8 cellular contexts compared by ENCODE assay signal in genomic region chr6:72825265-72825918, GRCh38.
A peak's percentile ranks its signal among the peaks of the same experiment; 100 is the strongest.
DNase-seq lines count a peak whose midpoint lies in the region; ATAC-seq and TF ChIP-seq lines count a peak whose summit lies in the region.
"Had no signal": no experiment of that assay in that cellular context is flagged by ENCODE, and none has a peak within 500 bp of the region (broad histone marks: within the 10 kb centered on the region; RNA-seq: fewer than 3 reads in every experiment).

No MANE protein-coding gene starts in this region.

- H3K4me3 ChIP-seq in dorsolateral prefrontal cortex (no peak overlapping the region), uterus (no peak overlapping the region)

- TF ChIP-seq CTCF in HFFc6 (IDR thresholded peaks at IDR 0.05) = no peak
- TF ChIP-seq CTCF in dorsolateral prefrontal cortex (IDR thresholded peaks at IDR 0.05 in 54 of 56, conservative IDR thresholded peaks at IDR 0.05 in 2 of 56; ENCODE audit: low read depth in 1 of 56, partially characterized antibody in 56 of 56) = no peak
- no peak for TF ChIP-seq CTCF in uterus (IDR thresholded peaks at IDR 0.05)

- peaks cover 11% of the 10 kb centered on the region for H3K9me3 Mint-ChIP-seq in HFFc6

- intact Hi-C loops in dorsolateral prefrontal cortex (cut with DNase I) = no loop called here
- intact Hi-C loops in uterus (cut with DNase I; ENCODE audit: low total_unique reads) = no loop called here

- H3K27ac Mint-ChIP-seq in HFFc6 = peak overlapping the region; percentile 94

- H3K27ac ChIP-seq in dorsolateral prefrontal cortex = no peak overlapping the region
- H3K27ac ChIP-seq in uterus = no peak overlapping the region

- DNase-seq in HFFc6 = peak; percentile 86
- DNase-seq in myocyte (ENCODE audit: low read depth) = peak; percentile 28
- DNase-seq in dorsolateral prefrontal cortex = no peak
- DNase-seq in dedifferentiated amniotic fluid mesenchymal stem cell (ENCODE audit: extremely low spot score) = no peak
- DNase-seq in uterus = no peak
- DNase-seq: NCI-H1105 treated with DMSO at 0.1 percent for 48 hours had no signal

- H3K27me3 Mint-ChIP-seq in HFFc6 (ENCODE audit: insufficient read depth) = peaks cover 2% of the 10 kb centered on the region; the same call in 1 of the 2 replicates

- H3K36me3 ChIP-seq in uterus = no peaks in the 10 kb centered on the region

- H3K27me3 ChIP-seq in dorsolateral prefrontal cortex (no peaks in the 10 kb centered on the region), uterus (no peaks in the 10 kb centered on the region)

- H3K4me1 ChIP-seq in uterus = no peaks in the 10 kb centered on the region

- peaks cover 55% of the 10 kb centered on the region for H3K4me1 Mint-ChIP-seq in HFFc6 (ENCODE audit: low read depth)

- H3K9me3 ChIP-seq in uterus = no peaks in the 10 kb centered on the region

- H3K4me3 Mint-ChIP-seq in HFFc6 = peak overlapping the region; percentile 58

- TF ChIP-seq POLR2A in uterus (IDR thresholded peaks at IDR 0.05) = no peak

- H3K36me3 Mint-ChIP-seq in HFFc6 (ENCODE audit: low read depth) = peaks cover 36% of the 10 kb centered on the region

- peak; percentile 46 for ATAC-seq in GM18511 (IDR thresholded peaks at IDR 0.05; ENCODE audit: unreplicated experiment)
- peak; percentile 80 for ATAC-seq in SK-N-SH treated with all-trans-retinoic acid at 6 μM for 48 hours

TF ChIP-seq in SK-N-SH treated with all-trans-retinoic acid at 6 μM for 48 hours, 23 proteins besides CTCF, POLR2A, EP300 and RAD21:
- no peak for TF ChIP-seq OSR1 (CRISPR knock-in tag; IDR thresholded peaks at IDR 0.05)
- no peak for TF ChIP-seq SNAI2 (CRISPR knock-in tag; IDR thresholded peaks at IDR 0.05)
- TF ChIP-seq POU6F1 (CRISPR knock-in tag; IDR thresholded peaks at IDR 0.05; ENCODE audit: borderline replicate concordance, low read depth) = no peak
- TF ChIP-seq BACH2 (CRISPR knock-in tag; IDR thresholded peaks at IDR 0.05; ENCODE audit: borderline replicate concordance) = no peak

Comparison
In these comparisons a context has a peak if more than half of its experiments do, and no peak if none do; other contexts are left out.
1. DNase-seq: peak in HFFc6 (single experiment) and myocyte (single experiment); none in dorsolateral prefrontal cortex (0 of 10), dedifferentiated amniotic fluid mesenchymal stem cell (single experiment) and uterus (0 of 2).